Comparison of ENCODE assay signal across 8 cellular contexts in the genomic region with DNA sequence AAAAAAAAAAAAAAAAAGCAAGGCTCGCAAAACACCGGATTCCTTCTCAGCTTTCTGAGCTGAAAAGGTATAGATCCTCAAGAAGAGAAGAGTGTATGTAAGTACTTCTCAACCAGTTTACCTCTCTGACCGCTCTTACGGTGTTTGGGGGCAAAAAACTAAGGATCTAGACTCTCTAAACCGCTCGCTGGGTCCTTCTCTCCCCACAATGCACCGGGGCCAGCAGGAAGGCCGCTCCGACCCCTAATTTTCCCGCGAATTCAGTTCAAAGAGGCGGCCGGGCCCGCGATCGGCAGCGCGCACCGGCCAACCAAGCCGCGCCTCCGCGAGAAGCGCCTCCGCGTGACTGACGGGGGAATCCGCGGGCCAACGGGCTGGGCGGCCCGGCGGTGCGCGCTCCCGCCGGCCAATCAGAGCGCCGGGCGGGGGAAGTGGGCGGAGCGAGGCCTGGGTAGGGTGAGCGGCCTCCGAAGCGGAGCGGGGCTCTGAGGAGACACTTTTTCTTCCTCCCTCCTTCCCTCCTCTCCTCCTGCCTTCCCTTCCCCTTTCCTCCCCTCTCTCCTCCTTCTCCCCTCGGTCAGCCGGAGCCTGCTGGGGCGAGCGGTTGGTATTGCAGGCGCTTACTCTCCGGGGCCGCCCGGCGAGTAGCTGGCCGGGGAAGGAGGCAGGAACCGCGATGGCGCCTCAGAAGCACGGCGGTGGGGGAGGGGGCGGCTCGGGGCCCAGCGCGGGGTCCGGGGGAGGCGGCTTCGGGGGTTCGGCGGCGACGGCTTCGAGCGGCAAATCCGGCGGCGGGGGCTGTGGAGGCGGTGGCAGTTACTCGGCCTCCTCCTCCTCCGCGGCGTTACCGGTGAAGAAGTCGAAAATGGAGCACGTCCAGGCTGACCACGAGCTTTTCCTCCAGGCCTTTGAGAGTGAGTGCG.
A peak's percentile ranks its signal among the peaks of the same experiment; 100 is the strongest.
DNase-seq lines count a peak whose midpoint lies in the region; ATAC-seq and TF ChIP-seq lines count a peak whose summit lies in the region.
"Not testable (repeated sequence)": the region's sequence is repeated elsewhere in the genome, so short reads cannot be mapped to it uniquely, and the experiment has no call there.

No MANE protein-coding gene starts in this region.

- in situ Hi-C loops in KBM-7 (cut with MboI; ENCODE audit: low pct_unique_long_range_greater_than_20kb, low sequenced_read_pairs); Panc1 (cut with HindIII; ENCODE audit: low pct_unique_long_range_greater_than_20kb, low sequenced_read_pairs): not testable (repeated sequence)

- not testable (repeated sequence) for H3K4me1 ChIP-seq in Panc1 (ENCODE audit: control insufficient read depth, insufficient read depth, low read length); muscle layer of duodenum (ENCODE audit: control insufficient read depth in 1 of 2, insufficient read depth in 2 of 2, low read length in 2 of 2)

- BruUV-seq in Panc1 (replicated peaks; lab: Mats Ljungman, UMichigan): not testable (repeated sequence)

- H3K4me3 Mint-ChIP-seq in activated T-cell treated with anti-CD3 and anti-CD28 coated beads, Interleukin-2, amount 50 U/mL, for 4 hours: peak overlapping the region; percentile 97

- H3K36me3 ChIP-seq in Panc1 (ENCODE audit: control insufficient read depth, insufficient read depth, low read length); muscle layer of duodenum (ENCODE audit: control insufficient read depth in 1 of 2, insufficient read depth in 2 of 2, low read length in 2 of 2): not testable (repeated sequence)

- CTCF ChIA-PET in Panc1 (lab: Charles Lee): not testable (repeated sequence)

- peak; percentile 28 for DNase-seq in DMS153 treated with DMSO at 0.1 percent for 48 hours (lab: John Stamatoyannopoulos, UW; ENCODE audit: unreplicated experiment)
- DNase-seq in KBM-7: peak; percentile 95
- not testable (repeated sequence) for DNase-seq in Panc1 (ENCODE audit: low read depth, low spot score)
- peak; percentile 79 for DNase-seq in activated T-cell treated with anti-CD3 and anti-CD28 coated beads, Interleukin-2, amount 50 U/mL, for 4 hours
- DNase-seq in stimulated activated CD8-positive, alpha-beta memory T cell treated with anti-CD3 and anti-CD28 coated beads, Interleukin-4, amount 100 ng/mL, for 4 hours (ENCODE audit: low read depth in 2 of 2, low spot score in 1 of 2): peak; percentile 59 to 71

- peaks cover 12% of the 10 kb centered on the region for H3K36me3 Mint-ChIP-seq in activated T-cell treated with anti-CD3 and anti-CD28 coated beads, Interleukin-2, amount 50 U/mL, for 4 hours (ENCODE audit: insufficient read depth)

- H3K9me3 Mint-ChIP-seq in activated T-cell treated with anti-CD3 and anti-CD28 coated beads, Interleukin-2, amount 50 U/mL, for 4 hours: not testable (repeated sequence)

- intact Hi-C loops in Panc1 (cut with micrococcal nuclease; ENCODE audit: unreplicated experiment): not testable (repeated sequence)

- not testable (repeated sequence) for H3K27me3 Mint-ChIP-seq in activated T-cell treated with anti-CD3 and anti-CD28 coated beads, Interleukin-2, amount 50 U/mL, for 4 hours (ENCODE audit: low read depth)

- H3K4me3 ChIP-seq in Panc1 (ENCODE audit: low read depth in 2 of 2, low read length in 2 of 2) (peak overlapping the region; percentile 59 to 67), muscle layer of duodenum (ENCODE audit: low read depth in 1 of 2, low read length in 2 of 2) (peak overlapping the region; percentile 44 to 70)

- ATAC-seq in GM21619 (IDR thresholded peaks at IDR 0.05; ENCODE audit: unreplicated experiment) (peak; percentile 91), Panc1 (peak; percentile 97), esophagus mucosa (peak; percentile 98)
- ATAC-seq in activated T-cell treated with anti-CD3 and anti-CD28 coated beads, Interleukin-2, amount 50 U/mL, for 4 hours: peak; percentile 97

- H3K27ac ChIP-seq in Panc1 (ENCODE audit: low read length): peak overlapping the region; percentile 91
- not testable (repeated sequence) for H3K27ac ChIP-seq in muscle layer of duodenum (ENCODE audit: low read length)

- H3K4me1 Mint-ChIP-seq in activated T-cell treated with anti-CD3 and anti-CD28 coated beads, Interleukin-2, amount 50 U/mL, for 4 hours (ENCODE audit: low read depth): peaks cover 34% of the 10 kb centered on the region

- not testable (repeated sequence) for TF ChIP-seq CTCF in Panc1 (IDR thresholded peaks at IDR 0.05)

- H3K9me3 ChIP-seq in Panc1 (ENCODE audit: control insufficient read depth, insufficient read depth, low read depth, low read length); muscle layer of duodenum (ENCODE audit: control insufficient read depth in 1 of 2, low read length in 2 of 2): not testable (repeated sequence)

- H3K27me3 ChIP-seq in Panc1 (ENCODE audit: control insufficient read depth, insufficient read depth, low read length); muscle layer of duodenum (ENCODE audit: low read depth, low read length): not testable (repeated sequence)

- POLR2A ChIA-PET in Panc1 (lab: Charles Lee): interaction anchor here (0.6 to 0.7 kb wide), 3 partner anchors 192 to 255 kb away, joined by 4 to 11 read pairs (median 10); a partner anchor contains a TSS
